19 cellular contexts compared by ENCODE assay signal in the genomic region with DNA sequence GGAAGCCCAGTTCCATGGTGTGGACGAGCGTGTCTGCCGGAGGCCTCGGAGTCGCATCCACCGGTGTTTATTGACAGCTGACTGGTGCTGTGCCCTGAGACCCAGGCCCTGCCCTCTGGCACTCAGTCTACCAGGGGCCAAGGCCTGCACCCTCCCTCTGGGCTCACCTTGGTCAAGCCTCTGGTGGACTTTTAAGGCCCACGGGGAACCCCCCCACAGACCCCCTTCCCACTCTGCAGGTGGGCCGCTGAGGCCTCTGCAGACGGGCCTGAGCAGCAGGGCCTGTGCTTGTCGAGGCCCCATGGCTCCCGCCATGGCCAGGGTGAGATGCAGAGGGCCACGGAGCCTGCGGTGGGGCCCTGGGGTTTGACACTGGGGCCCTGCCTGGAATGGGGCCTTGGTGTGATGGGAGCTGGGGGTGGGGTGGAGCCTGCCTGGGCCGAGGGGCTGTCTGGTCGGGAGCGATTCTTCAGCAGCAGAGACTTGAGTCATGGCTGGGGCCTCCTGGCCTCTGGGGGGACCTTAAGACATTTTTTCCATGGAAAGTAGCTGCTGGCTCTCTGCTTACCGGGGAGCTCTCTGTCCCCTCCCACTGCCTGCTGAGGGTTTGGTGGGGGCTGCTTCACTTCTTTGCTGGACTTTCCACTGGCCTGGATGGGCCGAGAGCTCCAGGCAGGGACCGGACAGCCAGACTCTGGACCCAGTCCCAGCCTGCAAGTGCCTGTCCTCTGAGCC.
DNase-seq lines count a peak whose midpoint lies in the region; ATAC-seq, FAIRE-seq and TF ChIP-seq lines count a peak whose summit lies in the region.
"Had no signal": no experiment of that assay in that cellular context is flagged by ENCODE, and none has a peak within 500 bp of the region (broad histone marks: within the 10 kb centered on the region; RNA-seq: fewer than 3 reads in every experiment).

No MANE protein-coding gene starts in this region.

- no peak for ATAC-seq in naive thymus-derived CD4-positive, alpha-beta T cell

- H2AFZ ChIP-seq in H1 (ENCODE audit: low read length): no peak overlapping the region

- H2BK5ac ChIP-seq in H1 (ENCODE audit: low read depth, low read length): no peak overlapping the region

- H4K20me1 ChIP-seq in H1 (replicated peaks in 1 of 2; ENCODE audit: control insufficient read depth in 1 of 2, insufficient read depth in 2 of 2, low read length in 2 of 2): no peaks in the 10 kb centered on the region

- H3K56ac ChIP-seq in H1 (replicated peaks; ENCODE audit: insufficient read length, low read depth, low read length): no peak overlapping the region

- TF ChIP-seq CTCF in H1 (IDR thresholded peaks at IDR 0.05; ENCODE audit: control extremely low read depth in 1 of 3, insufficient read depth in 1 of 3, low read depth in 1 of 3, low read length in 3 of 3) (no peak), vagina (IDR thresholded peaks at IDR 0.05) (no peak)

- POLR2A ChIA-PET in H1 (lab: Charles Lee; ENCODE audit: partially characterized antibody): no interaction called here
- POLR2A ChIA-PET in naive thymus-derived CD4-positive, alpha-beta T cell (lab: Charles Lee): no interaction called here

- no peak overlapping the region for H3K14ac ChIP-seq in H1 (ENCODE audit: insufficient read length)

- no peak overlapping the region for H3K23ac ChIP-seq in H1 (ENCODE audit: insufficient read length)

- H2BK15ac ChIP-seq in H1 (ENCODE audit: low read length): no peak overlapping the region

- 87% methylated on average over 19 of the region's 19 CpGs; no CpG with 5 or more reads in 1 of the 2 experiments for WGBS in H1 (ENCODE audit: extremely low coverage in 1 of 2, insufficient coverage in 1 of 2, insufficient read length in 1 of 2, insufficient replicate concordance in 2 of 2, low coverage in 1 of 2, low lambda C conversion rate in 2 of 2, missing lambda C conversion rate in 1 of 2), 2 experiments

- no peak for FAIRE-seq in H1 (lab: Jason Lieb, UNC)
- FAIRE-seq: A204.1, pancreas had no signal

- H3K4ac ChIP-seq in H1 (replicated peaks; ENCODE audit: insufficient read length, low read depth, low read length): no peak overlapping the region

- no peaks in the 10 kb centered on the region for H3K9me3 Mint-ChIP-seq in activated CD4-positive, alpha-beta T cell treated with anti-CD3 and anti-CD28 coated beads, Interleukin-2, amount 10 ng/mL, durations not matched to agents 24 days and 14 days
- no peaks in the 10 kb centered on the region for H3K9me3 Mint-ChIP-seq in naive thymus-derived CD4-positive, alpha-beta T cell

- no peak overlapping the region for H2BK120ac ChIP-seq in H1 (replicated peaks; ENCODE audit: low read depth, low read length)

- H3K4me1 Mint-ChIP-seq in activated CD4-positive, alpha-beta T cell treated with anti-CD3 and anti-CD28 coated beads, Interleukin-2, amount 10 ng/mL, durations not matched to agents 24 days and 14 days: peaks cover 6% of the 10 kb centered on the region
- peaks cover 0 to 19% (median 11%) of the 10 kb centered on the region in 7 donors for H3K4me1 Mint-ChIP-seq in naive thymus-derived CD4-positive, alpha-beta T cell

- H3K4me3 Mint-ChIP-seq in activated CD4-positive, alpha-beta T cell treated with anti-CD3 and anti-CD28 coated beads, Interleukin-2, amount 10 ng/mL, durations not matched to agents 24 days and 14 days: no peak overlapping the region
- H3K4me3 Mint-ChIP-seq in naive thymus-derived CD4-positive, alpha-beta T cell: peak overlapping the region in 1 of 10 donors; percentile 20

- TF ChIP-seq RAD21 in H1 (IDR thresholded peaks at IDR 0.05 in 1 of 2, conservative IDR thresholded peaks at IDR 0.05 in 1 of 2; ENCODE audit: low read depth in 2 of 2, low read length in 2 of 2): no peak

- H3K27ac Mint-ChIP-seq in activated CD4-positive, alpha-beta T cell treated with anti-CD3 and anti-CD28 coated beads, Interleukin-2, amount 10 ng/mL, durations not matched to agents 24 days and 14 days: peak overlapping the region; percentile 45
- H3K27ac Mint-ChIP-seq in naive thymus-derived CD4-positive, alpha-beta T cell: peak overlapping the region; percentile 15 to 97 (median 84)

- H3K36me3 ChIP-seq in H1 (ENCODE audit: control insufficient read depth in 2 of 4, insufficient read depth in 4 of 4, low read length in 3 of 4) (no peaks in the 10 kb centered on the region), vagina (no peaks in the 10 kb centered on the region)
- no peaks in the 10 kb centered on the region for H3K36me3 ChIP-seq in naive thymus-derived CD4-positive, alpha-beta T cell (ENCODE audit: control insufficient read depth in 2 of 3, insufficient read depth in 3 of 3, low read length in 3 of 3)
- H3K36me3 ChIP-seq: left lung, pancreas had no signal

- no peak for TF ChIP-seq EP300 in H1 (IDR thresholded peaks at IDR 0.05; ENCODE audit: borderline replicate concordance in 1 of 2, low read depth in 2 of 2, low read length in 2 of 2)

- no peak overlapping the region for H2BK20ac ChIP-seq in H1 (ENCODE audit: low read length)

- no peaks in the 10 kb centered on the region for H3K79me1 ChIP-seq in H1 (ENCODE audit: low read depth, low read length)

- TF ChIP-seq POLR2A in H1 (IDR thresholded peaks at IDR 0.05; ENCODE audit: control extremely low read depth in 1 of 2, low read depth in 2 of 2, low read length in 2 of 2): no peak
- no peak for TF ChIP-seq POLR2A in vagina (IDR thresholded peaks at IDR 0.05)

- H3K4me1 ChIP-seq in H1 (replicated peaks in 1 of 4; ENCODE audit: control insufficient read depth in 3 of 4, insufficient read depth in 4 of 4, low read length in 3 of 4): no peaks in the 10 kb centered on the region
- H3K4me1 ChIP-seq in naive thymus-derived CD4-positive, alpha-beta T cell (ENCODE audit: control insufficient read depth in 2 of 2, insufficient read depth in 2 of 2, low read length in 2 of 2): peaks cover 10 to 20% of the 10 kb centered on the region in 2 donors
- peaks cover 48% of the 10 kb centered on the region for H3K4me1 ChIP-seq in vagina
- H3K4me1 ChIP-seq: pancreas had no signal

- H3K9ac ChIP-seq in H1 (replicated peaks in 1 of 4; ENCODE audit: extremely low read depth in 1 of 4, low read depth in 3 of 4, low read length in 3 of 4): no peak overlapping the region

- CTCF ChIA-PET in H1 (lab: Charles Lee; ENCODE audit: partially characterized antibody): interaction anchor here (0.5 to 4.1 kb wide), 8 partner anchors 9 to 298 kb away, joined by 3 to 16 read pairs (median 3); no protein-coding TSS in a partner anchor
- CTCF ChIA-PET in naive thymus-derived CD4-positive, alpha-beta T cell (lab: Charles Lee): interaction anchor here (0.6 to 2.0 kb wide), 2 partner anchors 16 to 263 kb away, joined by 4 to 6 read pairs; no protein-coding TSS in a partner anchor

- H4K5ac ChIP-seq in H1 (ENCODE audit: insufficient read length, low read depth, low read length): no peak overlapping the region

- no peaks in the 10 kb centered on the region; a peak in 1 of 4 replicates for H3K9me3 ChIP-seq in H1 (ENCODE audit: insufficient read depth in 2 of 2, low read depth in 1 of 2, low read length in 1 of 2)
- H3K9me3 ChIP-seq in naive thymus-derived CD4-positive, alpha-beta T cell (ENCODE audit: control insufficient read depth in 2 of 3, low read length in 3 of 3): peaks cover 0 to 8% (median 0%) of the 10 kb centered on the region in 3 experiments
- H3K9me3 ChIP-seq in vagina: no peaks in the 10 kb centered on the region
- H3K9me3 ChIP-seq: pancreas had no signal

- no peak overlapping the region for H2AK5ac ChIP-seq in H1 (ENCODE audit: low read depth, low read length)

- H3K27ac ChIP-seq in H1 (ENCODE audit: low read depth, low read length) (no peak overlapping the region), vagina (peak overlapping the region; percentile 97)
- no peak overlapping the region for H3K27ac ChIP-seq in naive thymus-derived CD4-positive, alpha-beta T cell (ENCODE audit: low read depth, low read length)
- H3K27ac ChIP-seq: pancreas had no signal

- no peak overlapping the region for H4K91ac ChIP-seq in H1 (replicated peaks; ENCODE audit: insufficient read length, low read length)

- H4K8ac ChIP-seq in H1 (ENCODE audit: extremely low read depth, insufficient read depth, low read length): peak overlapping the region; percentile 38; the same call in 1 of the 2 replicates

- intact Hi-C loops in activated CD4-positive, alpha-beta T cell treated with anti-CD3 and anti-CD28 coated beads, Interleukin-2, amount 10 ng/mL, durations not matched to agents 24 days and 14 days (cut with micrococcal nuclease): no loop called here
- intact Hi-C loops in naive thymus-derived CD4-positive, alpha-beta T cell (cut with micrococcal nuclease): loop anchor here in 1 of 2 donors (5.0 kb wide), 2 partner anchors 131 to 1044 kb away; a partner anchor contains a TSS
- intact Hi-C loops in vagina (cut with DNase I): loop anchor here (5.0 kb wide), 1 partner anchor 184 kb away; a partner anchor contains a TSS

- no peaks in the 10 kb centered on the region for H3K36me3 Mint-ChIP-seq in activated CD4-positive, alpha-beta T cell treated with anti-CD3 and anti-CD28 coated beads, Interleukin-2, amount 10 ng/mL, durations not matched to agents 24 days and 14 days (ENCODE audit: low read depth)
- H3K36me3 Mint-ChIP-seq in naive thymus-derived CD4-positive, alpha-beta T cell: no peaks in the 10 kb centered on the region

- H3K4me3 ChIP-seq in H1 (ENCODE audit: extremely low read depth in 1 of 4, insufficient read depth in 2 of 4, low read depth in 3 of 4, low read length in 4 of 4) (no peak overlapping the region), vagina (no peak overlapping the region)
- no peak overlapping the region for H3K4me3 ChIP-seq in naive thymus-derived CD4-positive, alpha-beta T cell (ENCODE audit: low read length)
- H3K4me3 ChIP-seq: left lung, pancreas had no signal

- H3K27me3 Mint-ChIP-seq in activated CD4-positive, alpha-beta T cell treated with anti-CD3 and anti-CD28 coated beads, Interleukin-2, amount 10 ng/mL, durations not matched to agents 24 days and 14 days: no peaks in the 10 kb centered on the region
- peaks cover 0 to 4% (median 0%) of the 10 kb centered on the region in 5 donors for H3K27me3 Mint-ChIP-seq in naive thymus-derived CD4-positive, alpha-beta T cell

- no peak overlapping the region for H3K18ac ChIP-seq in H1 (ENCODE audit: extremely low read depth, low read length)

- no peak for DNase-seq in activated CD4-positive, alpha-beta T cell treated with anti-CD3 and anti-CD28 coated beads, Interleukin-2, amount 10 ng/mL, durations not matched to agents 24 days and 14 days
- no peak for DNase-seq in activated CD4-positive, alpha-beta T cell treated with anti-CD3 and anti-CD28 coated beads, Interleukin-2, amount 50 U/mL, for 48 hours
- DNase-seq in H1 (ENCODE audit: low read depth in 1 of 2, low spot score in 2 of 2) (no peak), vagina (ENCODE audit: extremely low spot score in 2 of 2) (no peak), NCI-H1048 (lab: John Stamatoyannopoulos, UW) (no peak), NCI-H69 (lab: John Stamatoyannopoulos, UW) (no peak), NOMO-1 treated with dmso at 0.1 percent for 144 hours (lab: John Stamatoyannopoulos, UW; ENCODE audit: unreplicated experiment) (no peak)
- DNase-seq in naive thymus-derived CD4-positive, alpha-beta T cell: no peak
- DNase-seq: activated CD4-positive, alpha-beta T cell treated with anti-CD3 and anti-CD28 coated beads for 48 hours; activated effector memory CD4-positive, alpha-beta T cell treated with Interleukin-2 at 50 U/mL for 16 hours; cortex of kidney; DND-41; foreskin melanocyte; HCEC 1CT; NCI-H146; stimulated activated CD4-positive, alpha-beta T cell treated with anti-CD3 and anti-CD28 coated beads, Interleukin-4, amount 100 ng/mL, for 1 hour had no signal

- H3K23me2 ChIP-seq in H1 (ENCODE audit: low read depth, low read length): no peaks in the 10 kb centered on the region

- no peak overlapping the region for H2BK12ac ChIP-seq in H1 (ENCODE audit: low read depth, low read length)

- no peak overlapping the region for H3K4me2 ChIP-seq in H1 (ENCODE audit: insufficient read depth in 1 of 2, low read depth in 2 of 2, low read length in 2 of 2)

- no peaks in the 10 kb centered on the region for H3K27me3 ChIP-seq in H1 (replicated peaks in 1 of 4; ENCODE audit: control insufficient read depth in 3 of 4, extremely low read depth in 1 of 4, insufficient read depth in 3 of 4, low read length in 3 of 4)
- H3K27me3 ChIP-seq in naive thymus-derived CD4-positive, alpha-beta T cell (ENCODE audit: control insufficient read depth in 2 of 2, insufficient read depth in 2 of 2, low read length in 2 of 2): no peaks in the 10 kb centered on the region
- H3K27me3 ChIP-seq in vagina: no peaks in the 10 kb centered on the region
- H3K27me3 ChIP-seq: pancreas had no signal

- no peaks in the 10 kb centered on the region for H3K79me2 ChIP-seq in H1 (ENCODE audit: control insufficient read depth in 1 of 2, insufficient read depth in 2 of 2, low read length in 2 of 2)
